In the genomic region with DNA sequence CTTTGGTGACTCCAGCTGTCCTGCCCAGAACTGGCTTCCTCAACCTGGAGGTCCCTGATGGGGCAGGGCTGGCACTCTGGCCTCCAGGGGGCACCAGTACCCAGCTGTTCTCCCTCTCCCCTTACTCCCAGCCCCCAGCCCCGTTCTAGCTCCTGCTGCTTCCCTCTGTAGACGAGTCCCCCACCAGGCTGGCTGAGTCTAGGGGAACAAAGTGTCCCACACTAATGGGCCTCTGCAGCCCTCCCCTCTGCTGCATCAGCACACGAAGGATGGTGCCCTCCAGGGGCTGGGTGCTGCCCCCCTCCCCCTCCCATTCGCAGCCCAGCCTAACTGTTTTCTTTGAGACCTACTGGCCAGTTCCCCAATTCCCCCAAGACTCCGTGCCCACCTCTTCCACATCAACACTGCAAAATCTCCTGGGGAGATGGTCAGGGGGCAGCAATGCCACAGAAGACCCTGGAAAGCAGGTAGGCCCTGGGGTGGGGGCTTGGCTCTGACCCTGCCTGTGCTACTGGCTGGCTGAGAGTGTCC, we compare ENCODE assay signal across 9 cellular contexts. TPM values are rescaled to one million over a fixed set of nuclear protein-coding genes. Genes with fewer than 3 reads are reported as not detected.
DNase-seq lines count a peak whose midpoint lies in the region; ATAC-seq and TF ChIP-seq lines count a peak whose summit lies in the region.
"Had no signal": no experiment of that assay in that cellular context is flagged by ENCODE, and none has a peak within 500 bp of the region (broad histone marks: within the 10 kb centered on the region; RNA-seq: fewer than 3 reads in every experiment).

No MANE protein-coding gene starts in this region.

- H3K79me2 ChIP-seq in osteoblast (ENCODE audit: insufficient read depth, low read length), result no peaks in the 10 kb centered on the region

- no peaks in the 10 kb centered on the region for H3K9me3 ChIP-seq in osteoblast (ENCODE audit: low read depth, low read length)
- no peaks in the 10 kb centered on the region for H3K9me3 ChIP-seq in body of pancreas
- H3K9me3 ChIP-seq in thyroid gland, result no peaks in the 10 kb centered on the region

- no peak for TF ChIP-seq EP300 in Ishikawa (IDR thresholded peaks at IDR 0.05; ENCODE audit: borderline replicate concordance)

- H3K4me3 ChIP-seq in brain microvascular endothelial cell (ENCODE audit: low read depth, low read length), result no peak overlapping the region
- no peak overlapping the region for H3K4me3 ChIP-seq in osteoblast (ENCODE audit: insufficient read depth, low read length)
- H3K4me3 ChIP-seq in body of pancreas, result no peak overlapping the region
- H3K4me3 ChIP-seq in thyroid gland (replicated peaks in 1 of 3), result no peak overlapping the region

- DNase-seq in activated CD4-positive, alpha-beta T cell treated with anti-CD3 and anti-CD28 coated beads, Interleukin-2, amount 50 U/mL, for 48 hours, result peak; percentile 10 to 22
- no peak for DNase-seq in activated CD4-positive, alpha-beta T cell treated with anti-CD3 and anti-CD28 coated beads, Interleukin-2, amount 50 U/mL, for 1 hour
- DNase-seq in brain microvascular endothelial cell (no peak), osteoblast (ENCODE audit: insufficient read length, low spot score, missing footprints) (no peak), body of pancreas (no peak), thyroid gland (no peak)
- DNase-seq: stimulated activated CD4-positive, alpha-beta T cell treated with anti-CD3 and anti-CD28 coated beads, Interleukin-1b, Interleukin-23, amount 100 ng/mL, for 48 hours had no signal

- ATAC-seq in body of pancreas, result no peak
- ATAC-seq in GM19467 (IDR thresholded peaks at IDR 0.05; ENCODE audit: unreplicated experiment), result no peak

- H2AFZ ChIP-seq in osteoblast (ENCODE audit: low read length), result no peak overlapping the region

- H3K4me1 ChIP-seq in osteoblast (ENCODE audit: insufficient read depth, low read length), result peaks cover 2% of the 10 kb centered on the region
- peaks cover 18% of the 10 kb centered on the region for H3K4me1 ChIP-seq in body of pancreas
- H3K4me1 ChIP-seq in thyroid gland, result no peaks in the 10 kb centered on the region

- no peaks in the 10 kb centered on the region for H4K20me1 ChIP-seq in osteoblast (ENCODE audit: insufficient read depth, low read length)

- peak; percentile 45 for TF ChIP-seq RAD21 in Ishikawa (IDR thresholded peaks at IDR 0.05; ENCODE audit: low read depth)

- H3K27ac ChIP-seq in brain microvascular endothelial cell (no peak overlapping the region), osteoblast (ENCODE audit: low read depth, low read length) (no peak overlapping the region), body of pancreas (no peak overlapping the region), thyroid gland (no peak overlapping the region)

- TF ChIP-seq POLR2A in body of pancreas (IDR thresholded peaks at IDR 0.05) (no peak), thyroid gland (IDR thresholded peaks at IDR 0.05) (no peak)

- H3K36me3 ChIP-seq in brain microvascular endothelial cell (replicated peaks) (no peaks in the 10 kb centered on the region), osteoblast (ENCODE audit: insufficient read depth, low read length) (no peaks in the 10 kb centered on the region), body of pancreas (replicated peaks in 1 of 2; ENCODE audit: insufficient read depth in 1 of 2, low read depth in 2 of 2) (no peaks in the 10 kb centered on the region), thyroid gland (no peaks in the 10 kb centered on the region)

- in situ Hi-C loops in brain microvascular endothelial cell (cut with HindIII; ENCODE audit: low pct_ligation_motif_present, low sequenced_read_pairs), result no loop called here

- H3K27me3 ChIP-seq in brain microvascular endothelial cell (replicated peaks), result peaks cover 17% of the 10 kb centered on the region
- peaks cover 87% of the 10 kb centered on the region for H3K27me3 ChIP-seq in osteoblast (ENCODE audit: insufficient read depth, low read length)
- no peaks in the 10 kb centered on the region for H3K27me3 ChIP-seq in body of pancreas
- H3K27me3 ChIP-seq in thyroid gland, result no peaks in the 10 kb centered on the region

- WGBS in body of pancreas, 2 donors, result 37 to 53% methylated on average over 5 of the region's 5 CpGs
- WGBS in thyroid gland, 2 donors, result 23 to 32% methylated on average over 4 to 5 of the region's 5 CpGs

- TF ChIP-seq CTCF in brain microvascular endothelial cell (IDR thresholded peaks at IDR 0.05; ENCODE audit: low read depth, low read length, missing control alignments) (peak; percentile 74), osteoblast (IDR thresholded peaks at IDR 0.05; ENCODE audit: extremely low read depth, low read depth, low read length) (peak; percentile 42), body of pancreas (IDR thresholded peaks at IDR 0.05) (no peak), thyroid gland (IDR thresholded peaks at IDR 0.05) (no peak)

- intact Hi-C loops in body of pancreas (cut with DNase I), result no loop called here
- intact Hi-C loops in thyroid gland (cut with DNase I), result no loop called here

- no peak overlapping the region for H3K4me2 ChIP-seq in osteoblast (ENCODE audit: insufficient read depth, low read length)

TF ChIP-seq in Ishikawa, 13 proteins besides CTCF, POLR2A, EP300 and RAD21:
- TF ChIP-seq EGR1 (IDR thresholded peaks at IDR 0.05) (no peak), ZBTB7A (IDR thresholded peaks at IDR 0.05; ENCODE audit: low read depth) (no peak), CEBPB (IDR thresholded peaks at IDR 0.05) (no peak), CREB1 (IDR thresholded peaks at IDR 0.05; ENCODE audit: low read depth) (no peak)
- TF ChIP-seq, protein P1, sequence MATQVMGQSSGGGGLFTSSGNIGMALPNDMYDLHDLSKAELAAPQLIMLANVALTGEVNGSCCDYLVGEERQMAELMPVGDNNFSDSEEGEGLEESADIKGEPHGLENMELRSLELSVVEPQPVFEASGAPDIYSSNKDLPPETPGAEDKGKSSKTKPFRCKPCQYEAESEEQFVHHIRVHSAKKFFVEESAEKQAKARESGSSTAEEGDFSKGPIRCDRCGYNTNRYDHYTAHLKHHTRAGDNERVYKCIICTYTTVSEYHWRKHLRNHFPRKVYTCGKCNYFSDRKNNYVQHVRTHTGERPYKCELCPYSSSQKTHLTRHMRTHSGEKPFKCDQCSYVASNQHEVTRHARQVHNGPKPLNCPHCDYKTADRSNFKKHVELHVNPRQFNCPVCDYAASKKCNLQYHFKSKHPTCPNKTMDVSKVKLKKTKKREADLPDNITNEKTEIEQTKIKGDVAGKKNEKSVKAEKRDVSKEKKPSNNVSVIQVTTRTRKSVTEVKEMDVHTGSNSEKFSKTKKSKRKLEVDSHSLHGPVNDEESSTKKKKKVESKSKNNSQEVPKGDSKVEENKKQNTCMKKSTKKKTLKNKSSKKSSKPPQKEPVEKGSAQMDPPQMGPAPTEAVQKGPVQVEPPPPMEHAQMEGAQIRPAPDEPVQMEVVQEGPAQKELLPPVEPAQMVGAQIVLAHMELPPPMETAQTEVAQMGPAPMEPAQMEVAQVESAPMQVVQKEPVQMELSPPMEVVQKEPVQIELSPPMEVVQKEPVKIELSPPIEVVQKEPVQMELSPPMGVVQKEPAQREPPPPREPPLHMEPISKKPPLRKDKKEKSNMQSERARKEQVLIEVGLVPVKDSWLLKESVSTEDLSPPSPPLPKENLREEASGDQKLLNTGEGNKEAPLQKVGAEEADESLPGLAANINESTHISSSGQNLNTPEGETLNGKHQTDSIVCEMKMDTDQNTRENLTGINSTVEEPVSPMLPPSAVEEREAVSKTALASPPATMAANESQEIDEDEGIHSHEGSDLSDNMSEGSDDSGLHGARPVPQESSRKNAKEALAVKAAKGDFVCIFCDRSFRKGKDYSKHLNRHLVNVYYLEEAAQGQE (IDR thresholded peaks at IDR 0.05; ENCODE audit: low read depth), result no peak
- TF ChIP-seq, protein P2, sequence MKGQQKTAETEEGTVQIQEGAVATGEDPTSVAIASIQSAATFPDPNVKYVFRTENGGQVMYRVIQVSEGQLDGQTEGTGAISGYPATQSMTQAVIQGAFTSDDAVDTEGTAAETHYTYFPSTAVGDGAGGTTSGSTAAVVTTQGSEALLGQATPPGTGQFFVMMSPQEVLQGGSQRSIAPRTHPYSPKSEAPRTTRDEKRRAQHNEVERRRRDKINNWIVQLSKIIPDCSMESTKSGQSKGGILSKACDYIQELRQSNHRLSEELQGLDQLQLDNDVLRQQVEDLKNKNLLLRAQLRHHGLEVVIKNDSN (IDR thresholded peaks at IDR 0.05), result no peak
TF ChIP-seq in Ishikawa: peak in this region for 0.

RNA-seq across cellular contexts. Expression of a gene that starts 4.2 kb away (rescaled TPM):
- not detected in 2 replicates for total RNA-seq in osteoblast
- under 1 TPM in 1 of 2 donors, not detected in 1; 0.52 TPM for total RNA-seq in body of pancreas
- total RNA-seq in thyroid gland, result not detected

Comparison
In these comparisons a context has a peak if more than half of its experiments do, and no peak if none do; other contexts are left out.
1. DNase-seq: peak in activated CD4-positive, alpha-beta T cell treated with anti-CD3 and anti-CD28 coated beads, Interleukin-2, amount 50 U/mL, for 48 hours (2 of 2); none in activated CD4-positive, alpha-beta T cell treated with anti-CD3 and anti-CD28 coated beads, Interleukin-2, amount 50 U/mL, for 1 hour (single experiment), brain microvascular endothelial cell (single experiment), osteoblast (single experiment), body of pancreas (0 of 4) and thyroid gland (0 of 2).
2. CTCF ChIP-seq: peak in brain microvascular endothelial cell (single experiment) and osteoblast (single experiment); none in body of pancreas (0 of 7) and thyroid gland (0 of 6).